8 cellular contexts compared by ENCODE assay signal in genomic region chr6:4155848-4156466, GRCh38. TPM values are rescaled to one million over a fixed set of nuclear protein-coding genes. Genes with fewer than 3 reads are reported as not detected.
DNase-seq lines count a peak whose midpoint lies in the region; ATAC-seq, FAIRE-seq and TF ChIP-seq lines count a peak whose summit lies in the region.

No MANE protein-coding gene starts in this region.

- H3K36me3 ChIP-seq in SJCRH30 (no peaks in the 10 kb centered on the region), ovary (no peaks in the 10 kb centered on the region), tibial artery (no peaks in the 10 kb centered on the region)

- peak; percentile 59 to 70 (median 68) for TF ChIP-seq CTCF in ovary (IDR thresholded peaks at IDR 0.05)
- peak; percentile 78 to 84 for TF ChIP-seq CTCF in tibial artery (IDR thresholded peaks at IDR 0.05)

- no peak for TF ChIP-seq EP300 in ovary (IDR thresholded peaks at IDR 0.05)

- no peak for TF ChIP-seq POLR2A in ovary (IDR thresholded peaks at IDR 0.05)

- H3K9me3 ChIP-seq in SJCRH30 (replicated peaks) = no peaks in the 10 kb centered on the region
- H3K9me3 ChIP-seq in ovary = no peaks in the 10 kb centered on the region
- H3K9me3 ChIP-seq in tibial artery = no peaks in the 10 kb centered on the region

- ATAC-seq in GM21786 (IDR thresholded peaks at IDR 0.05; ENCODE audit: unreplicated experiment) = peak; percentile 89

- no peak overlapping the region for H3K27ac ChIP-seq in SJCRH30
- no peak overlapping the region for H3K27ac ChIP-seq in ovary
- no peak overlapping the region for H3K27ac ChIP-seq in tibial artery

- 1% methylated on average over 6 of the region's 6 CpGs for WGBS in ovary, 3 donors

- FAIRE-seq in frontal cortex (lab: Jason Lieb, UNC) = peak; percentile 59

- no peaks in the 10 kb centered on the region for H3K4me1 ChIP-seq in SJCRH30
- H3K4me1 ChIP-seq in ovary (ENCODE audit: insufficient read depth) = no peaks in the 10 kb centered on the region
- no peaks in the 10 kb centered on the region for H3K4me1 ChIP-seq in tibial artery

- DNase-seq in DMS 273 (lab: John Stamatoyannopoulos, UW; ENCODE audit: unreplicated experiment) = peak; percentile 91
- DNase-seq in NAMALWA (ENCODE audit: low spot score) = peak; percentile 87
- DNase-seq in SJCRH30 = peak; percentile 63 to 85
- peak; percentile 56 for DNase-seq in activated effector memory CD4-positive, alpha-beta T cell treated with Interleukin-2 at 50 U/mL for 16 hours
- peak; percentile 24 to 66 for DNase-seq in frontal cortex (ENCODE audit: low spot score in 2 of 2)
- peak; percentile 63 to 85 (median 71) for DNase-seq in ovary
- DNase-seq in tibial artery = peak; percentile 81 to 82

- H3K4me3 ChIP-seq in SJCRH30 (no peak overlapping the region), ovary (no peak overlapping the region), tibial artery (no peak overlapping the region)

- intact Hi-C loops in ovary (cut with DNase I) = loop anchor here (10.0 kb wide), 3 partner anchors 81 to 411 kb away; partner anchors contain the start of gene FAM217A (in 1 of the 4)
- intact Hi-C loops in tibial artery (cut with DNase I; ENCODE audit: low total_unique reads) = loop anchor here (2.0 kb wide), 1 partner anchor 101 kb away; no protein-coding TSS in a partner anchor

- H3K27me3 ChIP-seq in SJCRH30 (no peaks in the 10 kb centered on the region), ovary (no peaks in the 10 kb centered on the region), tibial artery (peaks cover 0 to 3% of the 10 kb centered on the region in 2 donors)

RNA-seq across cellular contexts. Expression of gene ECI2, which starts 20.6 kb away (rescaled TPM):
- total RNA-seq in SJCRH30 (2014; rRNA removed; shearing (Covaris generic)) = 69.4 and 73.5 TPM in 2 replicates
- total RNA-seq in frontal cortex = 24.1 TPM
- total RNA-seq in ovary = 10 to 100 TPM; 52.0 to 80.0 (median 67.1) TPM
- polyA plus RNA-seq in ovary = 100 to 1,000 TPM in 1 of 2 donors, 10 to 100 TPM in 1; 59.1 to 141 TPM
